32 cellular contexts compared by ENCODE assay signal in the genomic region with DNA sequence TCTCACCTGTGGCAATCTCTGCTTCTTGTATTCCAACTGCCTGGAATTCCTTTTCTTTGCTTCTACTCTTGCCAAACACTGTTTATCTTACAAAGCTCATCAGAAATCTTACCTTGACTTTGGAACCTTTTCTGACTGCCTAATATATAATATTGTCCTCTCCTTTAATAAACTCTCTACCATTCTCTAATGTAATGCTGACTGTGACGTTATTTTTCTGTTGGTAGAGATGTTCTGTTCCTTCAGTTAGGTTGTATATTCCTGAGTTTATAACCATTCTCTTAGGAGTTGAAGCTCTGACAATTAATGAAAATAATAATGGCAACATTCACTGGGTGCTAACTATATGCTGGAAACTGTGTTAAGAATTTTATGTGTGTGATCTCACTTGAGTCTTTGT.
DNase-seq lines count a peak whose midpoint lies in the region; ATAC-seq, FAIRE-seq and TF ChIP-seq lines count a peak whose summit lies in the region.
"Had no signal": no experiment of that assay in that cellular context is flagged by ENCODE, and none has a peak within 500 bp of the region (broad histone marks: within the 10 kb centered on the region; RNA-seq: fewer than 3 reads in every experiment).

No MANE protein-coding gene starts in this region.

- H3K9me3 ChIP-seq in HepG2 (ENCODE audit: low read length), result no peaks in the 10 kb centered on the region
- H3K9me3 ChIP-seq in right lobe of liver, result no peaks in the 10 kb centered on the region
- no peaks in the 10 kb centered on the region for H3K9me3 ChIP-seq in A549
- H3K9me3 ChIP-seq in IMR-90 (ENCODE audit: control insufficient read depth, insufficient read depth, low read length), result peaks cover 6% of the 10 kb centered on the region
- H3K9me3 ChIP-seq: BE2C; BLaER1; BLaER1 treated with 17β-estradiol and CSF1 and Interleukin-3, amounts not matched to agents 10 nM and 100 nM; Caco-2 had no signal

- H2AK5ac ChIP-seq in IMR-90 (ENCODE audit: low read depth, low read length), result no peak overlapping the region

- no peak overlapping the region for H3K14ac ChIP-seq in IMR-90 (replicated peaks; ENCODE audit: low read depth, low read length)

- no peak for TF ChIP-seq CTCF in HepG2 (CRISPR knock-in tag; IDR thresholded peaks at IDR 0.05)
- TF ChIP-seq CTCF in right lobe of liver (IDR thresholded peaks at IDR 0.05), result no peak
- no peak for TF ChIP-seq CTCF in A549 (IDR thresholded peaks at IDR 0.05)
- TF ChIP-seq CTCF in IMR-90 (conservative IDR thresholded peaks at IDR 0.05; ENCODE audit: low read depth, low read length), result no peak
- TF ChIP-seq CTCF in foreskin keratinocyte (conservative IDR thresholded peaks at IDR 0.05), result no peak

- H3K36me3 ChIP-seq in HepG2 (replicated peaks in 1 of 2; ENCODE audit: control insufficient read depth in 1 of 2, insufficient read depth in 2 of 2, low read length in 2 of 2) (no peaks in the 10 kb centered on the region), right lobe of liver (no peaks in the 10 kb centered on the region), IMR-90 (ENCODE audit: control insufficient read depth, insufficient read depth, low read length) (no peaks in the 10 kb centered on the region)
- H3K36me3 ChIP-seq: BE2C; BLaER1; BLaER1 treated with 17β-estradiol and CSF1 and Interleukin-3, amounts not matched to agents 10 nM and 100 nM had no signal

- no peak overlapping the region for H2AK9ac ChIP-seq in IMR-90 (replicated peaks; ENCODE audit: low read depth, low read length, poor library complexity)

- H2BK15ac ChIP-seq in IMR-90 (ENCODE audit: low read depth, low read length), result no peak overlapping the region

- H3K4ac ChIP-seq in IMR-90 (ENCODE audit: low read depth, low read length), result no peak overlapping the region

- H3K4me2 ChIP-seq in HepG2 (ENCODE audit: low read depth, low read length), result no peak overlapping the region
- H3K4me2 ChIP-seq in A549, result no peak overlapping the region
- no peak overlapping the region for H3K4me2 ChIP-seq in IMR-90 (ENCODE audit: low read depth, low read length)
- H3K4me2 ChIP-seq: BLaER1; BLaER1 treated with 17β-estradiol and CSF1 and Interleukin-3, amounts not matched to agents 10 nM and 100 nM had no signal

- DNase-seq in HepG2 (ENCODE audit: low spot score) (no peak), right lobe of liver (no peak), A549 (ENCODE audit: low read depth in 1 of 2, low spot score in 1 of 2) (no peak), IMR-90 (no peak), foreskin keratinocyte (no peak)
- DNase-seq: 8988T; ACHN; AML-193; BE2C; C1 segment of cervical spinal cord; Caco-2; Calu3; CD4-positive, alpha-beta memory T cell; CD4-positive, alpha-beta T cell; CD4-positive, CD25-positive, alpha-beta regulatory T cell; CD8-positive, alpha-beta memory T cell; CD8-positive, alpha-beta T cell; COR-L47; DMS 273 treated with DMSO at 0.1 percent for 48 hours; DMS153; DMS53; DMS79; DMS79 treated with DMSO at 0.1 percent for 48 hours; DND-41; EL had no signal

- no peak overlapping the region for H3K18ac ChIP-seq in IMR-90 (ENCODE audit: low read depth, low read length)

- no peak overlapping the region for H2BK5ac ChIP-seq in IMR-90 (ENCODE audit: low read depth, low read length, poor library complexity, severe bottlenecking)

- no peaks in the 10 kb centered on the region for H3K79me2 ChIP-seq in HepG2 (ENCODE audit: insufficient read depth, low read length)

- ATAC-seq in HepG2, result no peak
- ATAC-seq in right lobe of liver, result no peak
- ATAC-seq in A549, result no peak
- no peak for ATAC-seq in IMR-90 (ENCODE audit: low read depth)
- ATAC-seq in foreskin keratinocyte, result no peak
- ATAC-seq in GM18868 (IDR thresholded peaks at IDR 0.05; ENCODE audit: unreplicated experiment), result no peak
- ATAC-seq: CD8-positive, alpha-beta T cell had no signal

- 0% methylated on average over 1 of the region's 1 CpG for WGBS in HepG2 (ENCODE audit: low lambda C conversion rate)
- whole genome bisulfite sequencing in right lobe of liver (ENCODE audit: insufficient coverage, low coverage, low lambda C conversion rate, missing lambda C conversion rate), result 40% methylated on average over 1 of the region's 1 CpG
- 0% methylated on average over 1 of the region's 1 CpG for WGBS in A549 (ENCODE audit: missing lambda C conversion rate)
- no CpG with 5 or more reads among the region's 1 CpG for WGBS in IMR-90 (ENCODE audit: extremely low coverage in 2 of 2, insufficient read length in 1 of 2), 2 experiments

- H2BK120ac ChIP-seq in IMR-90 (ENCODE audit: low read depth, low read length), result no peak overlapping the region

- BruUV-seq in HepG2 (replicated peaks; lab: Mats Ljungman, UMichigan) (no TSS peak), IMR-90 (replicated peaks; lab: Mats Ljungman, UMichigan) (no TSS peak)

- TF ChIP-seq RAD21 in HepG2 (CRISPR knock-in tag; IDR thresholded peaks at IDR 0.05) (no peak), A549 (conservative IDR thresholded peaks at IDR 0.05 in 1 of 2, IDR thresholded peaks at IDR 0.05 in 1 of 2) (no peak), IMR-90 (IDR thresholded peaks at IDR 0.05; ENCODE audit: low read length) (no peak)

- H3K56ac ChIP-seq in IMR-90 (ENCODE audit: extremely low read depth, insufficient read depth, low read length), result no peak overlapping the region

- H3K27ac ChIP-seq in HepG2 (ENCODE audit: extremely low read length, insufficient read depth, low read length) (no peak overlapping the region), right lobe of liver (no peak overlapping the region), A549 (no peak overlapping the region), IMR-90 (ENCODE audit: insufficient read depth, low read length) (no peak overlapping the region), foreskin keratinocyte (no peak overlapping the region)
- H3K27ac ChIP-seq: 22Rv1; BLaER1; BLaER1 treated with 17β-estradiol and CSF1 and Interleukin-3, amounts not matched to agents 10 nM and 100 nM; C4-2B had no signal

- H4K91ac ChIP-seq in IMR-90 (ENCODE audit: insufficient read depth, low read depth, low read length), result no peak overlapping the region

- H3K4me3 ChIP-seq in HepG2 (replicated peaks in 1 of 3; ENCODE audit: insufficient read depth in 1 of 3, low read depth in 2 of 3, low read length in 3 of 3) (no peak overlapping the region), right lobe of liver (no peak overlapping the region), A549 (no peak overlapping the region), IMR-90 (ENCODE audit: insufficient read depth, low read depth, low read length) (no peak overlapping the region)
- H3K4me3 ChIP-seq: BLaER1; BLaER1 treated with 17β-estradiol and CSF1 and Interleukin-3, amounts not matched to agents 10 nM and 100 nM had no signal

- no peak overlapping the region for H3K23ac ChIP-seq in IMR-90 (ENCODE audit: low read depth, low read length)

- H3K4me1 ChIP-seq in HepG2 (ENCODE audit: insufficient read depth, low read length) (no peaks in the 10 kb centered on the region), right lobe of liver (no peaks in the 10 kb centered on the region), A549 (no peaks in the 10 kb centered on the region), IMR-90 (ENCODE audit: control insufficient read depth, insufficient read depth, low read length) (no peaks in the 10 kb centered on the region), foreskin keratinocyte (no peaks in the 10 kb centered on the region)
- H3K4me1 ChIP-seq: BE2C, BLaER1, Caco-2 had no signal

- no peak for TF ChIP-seq EP300 in HepG2 (IDR thresholded peaks at IDR 0.05; ENCODE audit: low read depth in 2 of 2, low read length in 2 of 2)
- TF ChIP-seq EP300 in HepG2 (CRISPR knock-in tag; IDR thresholded peaks at IDR 0.05; ENCODE audit: borderline replicate concordance), result no peak
- no peak for TF ChIP-seq EP300 in A549 (IDR thresholded peaks at IDR 0.05)

- H4K8ac ChIP-seq in IMR-90 (ENCODE audit: low read depth in 2 of 2, low read length in 2 of 2), result no peak overlapping the region

- H4K20me1 ChIP-seq in HepG2 (ENCODE audit: insufficient read depth, low read length) (no peaks in the 10 kb centered on the region), IMR-90 (ENCODE audit: insufficient read depth, low read length) (no peaks in the 10 kb centered on the region)
- H4K20me1 ChIP-seq: BLaER1; BLaER1 treated with 17β-estradiol and CSF1 and Interleukin-3, amounts not matched to agents 10 nM and 100 nM had no signal

- H3K79me1 ChIP-seq in IMR-90 (ENCODE audit: low read depth in 1 of 2, low read length in 2 of 2), result no peaks in the 10 kb centered on the region

- H2AFZ ChIP-seq in HepG2 (ENCODE audit: low read length) (no peak overlapping the region), IMR-90 (replicated peaks; ENCODE audit: low read length, poor library complexity) (no peak overlapping the region)

- H4K5ac ChIP-seq in IMR-90 (ENCODE audit: low read depth, low read length), result no peak overlapping the region

- TF ChIP-seq POLR2A in HepG2 (IDR thresholded peaks at IDR 0.05; ENCODE audit: insufficient read depth in 1 of 2, low read depth in 2 of 2, low read length in 2 of 2), result no peak
- TF ChIP-seq POLR2A in right lobe of liver (IDR thresholded peaks at IDR 0.05), result no peak
- TF ChIP-seq POLR2A in A549 (IDR thresholded peaks at IDR 0.05; ENCODE audit: low read length), result no peak
- no peak for TF ChIP-seq POLR2A in IMR-90 (IDR thresholded peaks at IDR 0.05; ENCODE audit: low read depth, low read length)

- H3K9ac ChIP-seq in HepG2 (ENCODE audit: insufficient read depth, low read depth, low read length) (no peak overlapping the region), IMR-90 (ENCODE audit: low read depth, low read length) (no peak overlapping the region)
- H3K9ac ChIP-seq: BLaER1; BLaER1 treated with 17β-estradiol and CSF1 and Interleukin-3, amounts not matched to agents 10 nM and 100 nM had no signal

- CTCF ChIA-PET in HepG2 (lab: Yijun Ruan, JAX; ENCODE audit: low intra/inter-chr PET ratio, low total read pairs) (no interaction called here), A549 (lab: Yijun Ruan, JAX) (interaction anchor here (0.7 kb wide), 1 partner anchor 531 kb away, joined by 3 read pairs; no protein-coding TSS in a partner anchor), IMR-90 (lab: Yijun Ruan, JAX) (no interaction called here)

- no peaks in the 10 kb centered on the region for H3K9me1 ChIP-seq in IMR-90 (ENCODE audit: insufficient read depth, low read length)

- in situ Hi-C loops in HepG2 (cut with HindIII; ENCODE audit: extremely low pct_ligation_motif_present, low pct_unique_long_range_greater_than_20kb) (no loop called here), IMR-90 (cut with MboI; ENCODE audit: low sequenced_read_pairs) (no loop called here)

- no peaks in the 10 kb centered on the region; a peak in 1 of 5 replicates for H3K27me3 ChIP-seq in HepG2 (ENCODE audit: control insufficient read depth in 1 of 2, insufficient read depth in 2 of 2, low read length in 2 of 2)
- no peaks in the 10 kb centered on the region for H3K27me3 ChIP-seq in right lobe of liver
- no peaks in the 10 kb centered on the region for H3K27me3 ChIP-seq in IMR-90 (ENCODE audit: control insufficient read depth, insufficient read depth, low read length)
- H3K27me3 ChIP-seq in foreskin keratinocyte, result no peaks in the 10 kb centered on the region
- H3K27me3 ChIP-seq: BE2C; BLaER1; BLaER1 treated with 17β-estradiol and CSF1 and Interleukin-3, amounts not matched to agents 10 nM and 100 nM had no signal

- dilution Hi-C loops in IMR-90 (cut with HindIII; ENCODE audit: low sequenced_read_pairs, unreplicated experiment), result no loop called here

- FAIRE-seq in HepG2 (lab: Jason Lieb, UNC) (no peak), A549 (lab: Jason Lieb, UNC) (no peak)
- FAIRE-seq: A204.1, D721Med had no signal

- POLR2A ChIA-PET in HepG2 (lab: Yijun Ruan, JAX) (no interaction called here), A549 (lab: Yijun Ruan, JAX) (no interaction called here), IMR-90 (lab: Charles Lee; ENCODE audit: unreplicated experiment) (no interaction called here)

- intact Hi-C loops in HepG2 (cut with micrococcal nuclease; ENCODE audit: unreplicated experiment) (no loop called here), right lobe of liver (cut with DNase I) (no loop called here), IMR-90 (cut with micrococcal nuclease) (no loop called here)

- H2BK20ac ChIP-seq in IMR-90 (ENCODE audit: low read depth, low read length), result no peak overlapping the region
